In the genomic region with DNA sequence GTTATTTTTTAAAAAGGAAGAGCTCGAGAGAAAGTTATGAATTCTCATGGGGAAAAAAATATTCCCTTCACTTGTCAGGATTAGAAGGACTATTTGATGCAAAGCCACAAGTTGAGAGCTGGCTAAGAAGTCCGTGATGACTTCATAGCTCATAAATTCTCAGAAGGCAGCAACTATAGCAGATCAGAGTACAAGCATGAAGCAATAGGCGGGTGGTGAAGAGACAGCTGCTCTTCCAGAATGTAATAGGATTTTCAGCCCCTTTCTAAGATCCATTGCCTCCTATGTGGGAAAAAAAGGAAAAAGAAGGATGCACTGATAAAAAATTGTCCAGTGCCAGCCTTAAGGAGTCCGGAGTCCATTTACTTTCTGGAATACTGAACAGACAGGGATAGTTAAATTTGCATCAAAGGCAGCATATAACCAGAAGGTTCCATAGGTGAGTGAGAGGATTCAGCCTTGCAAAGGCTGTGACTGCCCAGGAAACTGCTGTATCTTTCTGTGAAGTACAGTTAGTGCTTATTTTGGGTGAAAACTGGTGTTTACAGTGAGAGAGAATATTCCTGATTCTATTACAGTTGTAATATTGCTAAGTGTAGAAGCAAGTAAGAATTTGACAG, we compare ENCODE assay signal across 11 cellular contexts.
A peak's percentile ranks its signal among the peaks of the same experiment; 100 is the strongest.
DNase-seq lines count a peak whose midpoint lies in the region; TF ChIP-seq lines count a peak whose summit lies in the region.
"Had no signal": no experiment of that assay in that cellular context is flagged by ENCODE, and none has a peak within 500 bp of the region (broad histone marks: within the 10 kb centered on the region; RNA-seq: fewer than 3 reads in every experiment).

No MANE protein-coding gene starts in this region.

- no peak overlapping the region for H3K4me3 Mint-ChIP-seq in endothelial cell (ENCODE audit: unreplicated experiment)
- H3K4me3 Mint-ChIP-seq: activated T-cell treated with anti-CD3 and anti-CD28 coated beads, Interleukin-2, amount 50 U/mL, for 72 hours had no signal

- H3K27me3 Mint-ChIP-seq in endothelial cell (ENCODE audit: unreplicated experiment): no peaks in the 10 kb centered on the region

- no peaks in the 10 kb centered on the region for H3K9me3 Mint-ChIP-seq in endothelial cell (ENCODE audit: unreplicated experiment)

- no peak overlapping the region for H3K4me3 ChIP-seq in AG09309 (ENCODE audit: control insufficient read depth, low read depth, low read length)
- H3K4me3 ChIP-seq in epithelial cell of proximal tubule (ENCODE audit: low read depth, low read length): no peak overlapping the region

- no peaks in the 10 kb centered on the region for H3K36me3 Mint-ChIP-seq in endothelial cell (ENCODE audit: low read depth, unreplicated experiment)

- DNase-seq in AG09309 (ENCODE audit: low read depth) (peak; percentile 54), LoVo (ENCODE audit: low spot score) (peak; percentile 50), epithelial cell of proximal tubule (ENCODE audit: low read depth) (peak; percentile 42), myocyte (ENCODE audit: low read depth) (peak; percentile 87), mesenteric fat pad (ENCODE audit: low spot score) (no peak), NCI-H1436 (lab: John Stamatoyannopoulos, UW) (no peak), endothelial cell (ENCODE audit: low spot score) (no peak)
- no peak for DNase-seq in stimulated activated CD4-positive, alpha-beta T cell treated with anti-CD3 and anti-CD28 coated beads, Interleukin-15, amount 100 ng/mL, for 24 hours
- DNase-seq: activated T-cell treated with anti-CD3 and anti-CD28 coated beads, Interleukin-2, amount 50 U/mL, for 72 hours; NCI-H187 treated with DMSO at 0.1 percent for 48 hours; T-helper 1 cell had no signal

- no peaks in the 10 kb centered on the region for H3K4me1 Mint-ChIP-seq in endothelial cell (ENCODE audit: unreplicated experiment)

- no peak for TF ChIP-seq CTCF in AG09309 (IDR thresholded peaks at IDR 0.05; ENCODE audit: control insufficient read depth, insufficient read depth, low read depth, low read length, missing control alignments)
- no peak for TF ChIP-seq CTCF in epithelial cell of proximal tubule (conservative IDR thresholded peaks at IDR 0.05; ENCODE audit: low read depth, low read length)
- no peak for TF ChIP-seq CTCF in endothelial cell (IDR thresholded peaks at IDR 0.05; ENCODE audit: unreplicated experiment)

- no peak overlapping the region for H3K27ac Mint-ChIP-seq in endothelial cell (ENCODE audit: unreplicated experiment)
- H3K27ac Mint-ChIP-seq: activated T-cell treated with anti-CD3 and anti-CD28 coated beads, Interleukin-2, amount 50 U/mL, for 72 hours had no signal

Comparison
In these comparisons a context has a peak if more than half of its experiments do, and no peak if none do; other contexts are left out.
1. DNase-seq: peak in AG09309 (single experiment), LoVo (single experiment), epithelial cell of proximal tubule (single experiment) and myocyte (single experiment); none in stimulated activated CD4-positive, alpha-beta T cell treated with anti-CD3 and anti-CD28 coated beads, Interleukin-15, amount 100 ng/mL, for 24 hours (single experiment), mesenteric fat pad (single experiment), NCI-H1436 (single experiment) and endothelial cell (single experiment).